ENCODE assay signal across 11 cellular contexts in the genomic region with DNA sequence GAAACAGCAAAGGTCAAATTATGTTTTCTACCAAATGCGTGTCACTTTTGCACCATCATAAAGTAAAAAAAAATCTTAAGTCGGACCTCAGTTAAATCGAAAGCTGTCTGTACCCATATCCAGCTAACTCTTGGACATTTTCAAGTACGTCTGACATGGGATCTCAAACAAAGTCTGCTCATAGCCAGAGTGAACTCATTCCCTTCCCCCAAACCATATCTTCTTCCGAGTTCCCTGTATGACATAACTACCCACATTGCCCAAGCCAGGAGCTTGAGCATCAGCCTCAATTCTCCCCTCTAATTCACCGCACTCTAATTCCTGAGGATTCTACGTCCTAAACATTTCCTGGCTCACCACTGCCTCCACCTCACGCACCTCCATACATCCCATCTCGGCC.
DNase-seq lines count a peak whose midpoint lies in the region; ATAC-seq, FAIRE-seq and TF ChIP-seq lines count a peak whose summit lies in the region.
"Had no signal": no experiment of that assay in that cellular context is flagged by ENCODE, and none has a peak within 500 bp of the region (broad histone marks: within the 10 kb centered on the region; RNA-seq: fewer than 3 reads in every experiment).

No MANE protein-coding gene starts in this region.

- peak; percentile 14 for DNase-seq in GF-D8 (lab: John Stamatoyannopoulos, UW)
- no peak for DNase-seq in T-helper 17 cell
- peak; percentile 13 for DNase-seq in epithelial cell of esophagus (ENCODE audit: low read depth)
- DNase-seq in RCC 7860 (ENCODE audit: low spot score) = no peak
- DNase-seq in NCI-H146 (lab: John Stamatoyannopoulos, UW) = no peak
- DNase-seq: effector CD8-positive, alpha-beta T cell; psoas muscle had no signal

- no peak for TF ChIP-seq CTCF in 22Rv1 (IDR thresholded peaks at IDR 0.05)
- no peak for TF ChIP-seq CTCF in epithelial cell of esophagus (IDR thresholded peaks at IDR 0.05; ENCODE audit: insufficient read depth, low read depth, low read length, missing control alignments)

- peak overlapping the region; percentile 81 for H3K4me3 Mint-ChIP-seq in T-helper 17 cell
- H3K4me3 Mint-ChIP-seq: memory B cell had no signal

- no peaks in the 10 kb centered on the region for H3K9me3 ChIP-seq in T-helper 17 cell (ENCODE audit: control insufficient read depth, low read length, poor library complexity, severe bottlenecking)
- H3K9me3 ChIP-seq: psoas muscle had no signal

- no peak for FAIRE-seq in RCC 7860 (lab: Jason Lieb, UNC)

- peak overlapping the region; percentile 67 for H3K27ac Mint-ChIP-seq in T-helper 17 cell
- H3K27ac Mint-ChIP-seq: memory B cell had no signal

- no peaks in the 10 kb centered on the region for H3K27me3 Mint-ChIP-seq in T-helper 17 cell

- H3K4me3 ChIP-seq in epithelial cell of esophagus (ENCODE audit: low read length) = no peak overlapping the region
- H3K4me3 ChIP-seq: psoas muscle had no signal

- H3K27ac ChIP-seq in 22Rv1 = peak overlapping the region; percentile 81
- H3K27ac ChIP-seq: psoas muscle had no signal

- ATAC-seq in T-helper 17 cell = no peak
- ATAC-seq in HG03045 (IDR thresholded peaks at IDR 0.05; ENCODE audit: unreplicated experiment) = no peak
- no peak for ATAC-seq in HG03196 (IDR thresholded peaks at IDR 0.05; ENCODE audit: unreplicated experiment)

- H3K36me3 Mint-ChIP-seq in T-helper 17 cell (ENCODE audit: low read depth) = no peaks in the 10 kb centered on the region
- H3K36me3 Mint-ChIP-seq: memory B cell had no signal

- peaks cover 4% of the 10 kb centered on the region for H3K4me1 Mint-ChIP-seq in T-helper 17 cell

Comparison
In these comparisons a context has a peak if more than half of its experiments do, and no peak if none do; other contexts are left out.
1. DNase-seq: peak in GF-D8 (single experiment) and epithelial cell of esophagus (single experiment); none in T-helper 17 cell (0 of 3), RCC 7860 (single experiment) and NCI-H146 (single experiment).